ENCODE assay signal across 13 cellular contexts in the genomic region with DNA sequence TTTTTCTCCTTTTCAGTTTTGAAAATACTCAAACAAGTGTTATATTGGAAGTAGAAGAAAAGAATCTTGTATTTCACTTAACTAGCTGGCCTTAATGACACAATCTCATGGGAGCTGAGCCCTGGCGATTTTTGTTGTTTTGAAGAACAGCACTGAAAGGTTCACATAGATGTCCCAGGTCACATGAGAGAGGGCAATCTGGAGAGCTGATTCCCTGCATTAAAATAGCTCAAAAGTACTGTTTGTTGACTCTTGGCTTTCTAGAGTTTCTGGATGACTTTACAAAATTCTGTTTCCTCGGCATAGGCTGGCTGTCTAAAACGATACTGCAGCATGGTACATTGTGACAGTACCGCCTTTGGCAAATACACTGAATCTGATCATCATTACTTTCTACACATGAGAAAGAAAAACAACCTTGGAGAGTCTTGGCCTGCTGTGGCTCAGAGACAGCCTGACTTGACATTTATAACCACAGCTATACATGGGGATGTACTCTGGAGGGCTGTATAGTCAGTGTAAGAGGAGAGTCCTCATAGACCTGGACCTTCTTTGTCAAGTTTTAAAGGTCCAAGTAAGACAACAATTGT.
DNase-seq lines count a peak whose midpoint lies in the region; ATAC-seq and TF ChIP-seq lines count a peak whose summit lies in the region.
"Had no signal": no experiment of that assay in that cellular context is flagged by ENCODE, and none has a peak within 500 bp of the region (broad histone marks: within the 10 kb centered on the region; RNA-seq: fewer than 3 reads in every experiment).

No MANE protein-coding gene starts in this region.

- peaks cover 1% of the 10 kb centered on the region for H3K27me3 Mint-ChIP-seq in activated naive CD8-positive, alpha-beta T cell treated with anti-CD3 and anti-CD28 coated beads, Interleukin-2, amount 50 U/mL, for 24 hours

- ATAC-seq in mucosa of descending colon: peak; percentile 42
- no peak for ATAC-seq in HG03571 (IDR thresholded peaks at IDR 0.05; ENCODE audit: unreplicated experiment)
- no peak for ATAC-seq in activated naive CD8-positive, alpha-beta T cell treated with anti-CD3 and anti-CD28 coated beads, Interleukin-2, amount 50 U/mL, for 24 hours
- ATAC-seq: activated T-cell treated with anti-CD3 and anti-CD28 coated beads, Interleukin-2, amount 50 U/mL, for 4 hours had no signal

- no peaks in the 10 kb centered on the region for H3K36me3 Mint-ChIP-seq in activated naive CD8-positive, alpha-beta T cell treated with anti-CD3 and anti-CD28 coated beads, Interleukin-2, amount 50 U/mL, for 24 hours (ENCODE audit: low read depth)

- H3K4me1 Mint-ChIP-seq in activated naive CD8-positive, alpha-beta T cell treated with anti-CD3 and anti-CD28 coated beads, Interleukin-2, amount 50 U/mL, for 24 hours: peaks cover 2% of the 10 kb centered on the region

- no peak overlapping the region for H3K4me3 Mint-ChIP-seq in activated naive CD8-positive, alpha-beta T cell treated with anti-CD3 and anti-CD28 coated beads, Interleukin-2, amount 50 U/mL, for 24 hours
- H3K4me3 Mint-ChIP-seq: activated T-cell treated with anti-CD3 and anti-CD28 coated beads, Interleukin-2, amount 50 U/mL, for 4 hours had no signal

- intact Hi-C loops in esophagus squamous epithelium (cut with DNase I): no loop called here
- intact Hi-C loops in mucosa of descending colon (cut with DNase I, micrococcal nuclease): no loop called here
- intact Hi-C loops in tibial artery (cut with DNase I; ENCODE audit: low total_unique reads): loop anchor here (10.0 kb wide), 2 partner anchors 80 to 120 kb away; no protein-coding TSS in a partner anchor

- H3K27ac ChIP-seq in esophagus squamous epithelium: peak overlapping the region; percentile 6 to 80 (median 79)
- H3K27ac ChIP-seq in tibial artery: peak overlapping the region; percentile 89
- H3K27ac ChIP-seq: epithelial cell of prostate had no signal

- no peak overlapping the region for H3K9ac ChIP-seq in adipocyte (ENCODE audit: low read length)

- no peak overlapping the region for H3K27ac Mint-ChIP-seq in activated naive CD8-positive, alpha-beta T cell treated with anti-CD3 and anti-CD28 coated beads, Interleukin-2, amount 50 U/mL, for 24 hours

- H3K9me3 ChIP-seq in adipocyte (ENCODE audit: control insufficient read depth, low read length): no peaks in the 10 kb centered on the region
- H3K9me3 ChIP-seq in esophagus squamous epithelium: no peaks in the 10 kb centered on the region
- H3K9me3 ChIP-seq in mucosa of descending colon: no peaks in the 10 kb centered on the region
- H3K9me3 ChIP-seq in tibial artery: no peaks in the 10 kb centered on the region

- H3K4me3 ChIP-seq in adipocyte (ENCODE audit: low read length) (peak overlapping the region; percentile 70), esophagus squamous epithelium (peak overlapping the region; percentile 14 to 61 (median 42)), mucosa of descending colon (no peak overlapping the region), tibial artery (peak overlapping the region; percentile 67 to 69)

- DNase-seq in adipocyte (ENCODE audit: low read depth) (no peak), esophagus squamous epithelium (lab: John Stamatoyannopoulos, UW) (no peak), mucosa of descending colon (no peak), tibial artery (no peak), NCI-H524 (lab: John Stamatoyannopoulos, UW) (no peak), NCI-H82 treated with DMSO at 0.1 percent for 48 hours (lab: John Stamatoyannopoulos, UW; ENCODE audit: unreplicated experiment) (no peak)
- no peak for DNase-seq in activated naive CD8-positive, alpha-beta T cell treated with anti-CD3 and anti-CD28 coated beads, Interleukin-2, amount 50 U/mL, for 24 hours
- DNase-seq: activated T-cell treated with anti-CD3 and anti-CD28 coated beads, Interleukin-2, amount 50 U/mL, for 4 hours; cortex of kidney; kidney; T1000 had no signal

- H3K9me3 Mint-ChIP-seq in activated naive CD8-positive, alpha-beta T cell treated with anti-CD3 and anti-CD28 coated beads, Interleukin-2, amount 50 U/mL, for 24 hours: no peaks in the 10 kb centered on the region
- H3K9me3 Mint-ChIP-seq: activated T-cell treated with anti-CD3 and anti-CD28 coated beads, Interleukin-2, amount 50 U/mL, for 4 hours had no signal

- H3K4me1 ChIP-seq in adipocyte (ENCODE audit: control insufficient read depth, insufficient read depth, low read length) (peaks cover 11% of the 10 kb centered on the region), esophagus squamous epithelium (peaks cover 0 to 27% (median 0%) of the 10 kb centered on the region in 3 donors), mucosa of descending colon (ENCODE audit: low read depth) (peaks cover 2% of the 10 kb centered on the region), tibial artery (peaks cover 0 to 50% (median 14%) of the 10 kb centered on the region in 4 donors)

- TF ChIP-seq POLR2A in esophagus squamous epithelium (IDR thresholded peaks at IDR 0.05): no peak

- H3K36me3 ChIP-seq in adipocyte (ENCODE audit: control insufficient read depth, insufficient read depth, low read length, severe bottlenecking) (peaks cover 4% of the 10 kb centered on the region), esophagus squamous epithelium (peaks cover 0 to 24% (median 5%) of the 10 kb centered on the region in 3 donors), mucosa of descending colon (ENCODE audit: low read depth) (no peaks in the 10 kb centered on the region), tibial artery (peaks cover 19 to 30% (median 27%) of the 10 kb centered on the region in 3 donors)

- H3K27me3 ChIP-seq in adipocyte (replicated peaks; ENCODE audit: control insufficient read depth, insufficient read depth, low read length): no peaks in the 10 kb centered on the region
- no peaks in the 10 kb centered on the region for H3K27me3 ChIP-seq in esophagus squamous epithelium
- H3K27me3 ChIP-seq in tibial artery: no peaks in the 10 kb centered on the region

- 35 to 66% methylated on average over 4 of the region's 4 CpGs for WGBS in esophagus squamous epithelium, 2 donors

- TF ChIP-seq CTCF in esophagus squamous epithelium (IDR thresholded peaks at IDR 0.05) (no peak), mucosa of descending colon (IDR thresholded peaks at IDR 0.05) (no peak), tibial artery (IDR thresholded peaks at IDR 0.05) (no peak)
